Comparison of ENCODE assay signal across 2 cellular contexts in genomic region chrX:119685225-119686066, GRCh38.
TF ChIP-seq lines count a peak whose summit lies in the region.

No MANE protein-coding gene starts in this region.

TF ChIP-seq in liver, 16 proteins besides CTCF, POLR2A, EP300 and RAD21 (continued from another document):
- TF ChIP-seq REST (IDR thresholded peaks at IDR 0.05), result no peak

TF ChIP-seq in HepG2, 621 proteins besides CTCF, POLR2A, EP300 and RAD21 (continued from another document):
- TF ChIP-seq ZBTB46 (CRISPR knock-in tag; IDR thresholded peaks at IDR 0.05; ENCODE audit: borderline replicate concordance) (no peak), ZNF704 (CRISPR knock-in tag; IDR thresholded peaks at IDR 0.05; ENCODE audit: borderline replicate concordance) (no peak), DNMT3B (CRISPR knock-in tag; conservative IDR thresholded peaks at IDR 0.05) (no peak), ZEB1 (IDR thresholded peaks at IDR 0.05; ENCODE audit: insufficient replicate concordance, low read depth) (no peak), STAT5B (CRISPR knock-in tag; IDR thresholded peaks at IDR 0.05) (no peak), KLF9 (CRISPR knock-in tag; IDR thresholded peaks at IDR 0.05; ENCODE audit: low read depth) (no peak), CREB1 (IDR thresholded peaks at IDR 0.05) (no peak), CREB1 (CRISPR knock-in tag; IDR thresholded peaks at IDR 0.05) (no peak), ZNF720 (CRISPR knock-in tag; IDR thresholded peaks at IDR 0.05) (no peak), TEAD3 (CRISPR knock-in tag; optimal IDR thresholded peaks at IDR 0.05; ENCODE audit: borderline replicate concordance) (no peak), XBP1 (CRISPR knock-in tag; IDR thresholded peaks at IDR 0.05) (no peak), ZNF256 (CRISPR knock-in tag; conservative IDR thresholded peaks at IDR 0.05) (no peak), TCF12 (IDR thresholded peaks at IDR 0.05) (no peak), TCF12 (CRISPR knock-in tag; IDR thresholded peaks at IDR 0.05) (no peak), NFE2L1 (CRISPR knock-in tag; IDR thresholded peaks at IDR 0.05; ENCODE audit: borderline replicate concordance) (no peak), SP140L (CRISPR knock-in tag; IDR thresholded peaks at IDR 0.05; ENCODE audit: borderline replicate concordance) (no peak)
